ENCODE assay signal across 16 cellular contexts in genomic region chr7:88141025-88141424, GRCh38.
DNase-seq lines count a peak whose midpoint lies in the region; ATAC-seq, FAIRE-seq and TF ChIP-seq lines count a peak whose summit lies in the region.
"Had no signal": no experiment of that assay in that cellular context is flagged by ENCODE, and none has a peak within 500 bp of the region (broad histone marks: within the 10 kb centered on the region; RNA-seq: fewer than 3 reads in every experiment).

No MANE protein-coding gene starts in this region.

- H3K9me3 ChIP-seq in T-helper 17 cell (ENCODE audit: control insufficient read depth, low read length, poor library complexity, severe bottlenecking) = no peaks in the 10 kb centered on the region
- H3K9me3 ChIP-seq in kidney (ENCODE audit: control insufficient read depth in 1 of 2, low read length in 2 of 2) = no peaks in the 10 kb centered on the region
- H3K9me3 ChIP-seq in thyroid gland = no peaks in the 10 kb centered on the region
- H3K9me3 ChIP-seq: BLaER1 treated with 17β-estradiol and CSF1 and Interleukin-3, amounts not matched to agents 10 nM and 100 nM had no signal

- H3K27ac Mint-ChIP-seq in T-helper 17 cell = peak overlapping the region; percentile 75

- H3K27ac ChIP-seq in kidney (ENCODE audit: low read depth in 2 of 2, low read length in 2 of 2) = peak overlapping the region; percentile 45 to 81
- peak overlapping the region in 2 of 3 donors; percentile 36 to 60 for H3K27ac ChIP-seq in thyroid gland
- H3K27ac ChIP-seq: BLaER1 treated with 17β-estradiol and CSF1 and Interleukin-3, amounts not matched to agents 10 nM and 100 nM; brain microvascular endothelial cell had no signal

- H3K36me3 Mint-ChIP-seq in T-helper 17 cell (ENCODE audit: low read depth) = no peaks in the 10 kb centered on the region

- intact Hi-C loops in kidney (cut with DNase I) = no loop called here
- intact Hi-C loops in thyroid gland (cut with DNase I) = no loop called here

- H3K4me1 ChIP-seq in kidney (ENCODE audit: control insufficient read depth in 1 of 2, insufficient read depth in 1 of 2, low read depth in 1 of 2, low read length in 2 of 2) (peaks cover 6 to 21% of the 10 kb centered on the region in 2 donors), thyroid gland (peaks cover 8 to 11% of the 10 kb centered on the region in 2 donors)

- no peaks in the 10 kb centered on the region for H3K27me3 ChIP-seq in thyroid gland
- H3K27me3 ChIP-seq: BLaER1 treated with 17β-estradiol and CSF1 and Interleukin-3, amounts not matched to agents 10 nM and 100 nM; brain microvascular endothelial cell had no signal

- H3K27me3 Mint-ChIP-seq in T-helper 17 cell = no peaks in the 10 kb centered on the region

- no peaks in the 10 kb centered on the region for H3K4me1 Mint-ChIP-seq in T-helper 17 cell

- no peak overlapping the region for H3K4me3 Mint-ChIP-seq in T-helper 17 cell

- H3K4me3 ChIP-seq in kidney (ENCODE audit: low read length in 2 of 2) (no peak overlapping the region), thyroid gland (replicated peaks in 1 of 3) (no peak overlapping the region)
- H3K4me3 ChIP-seq: BLaER1 treated with 17β-estradiol and CSF1 and Interleukin-3, amounts not matched to agents 10 nM and 100 nM had no signal

- H3K36me3 ChIP-seq in kidney (ENCODE audit: control insufficient read depth in 1 of 2, insufficient read depth in 2 of 2, low read length in 2 of 2) = no peaks in the 10 kb centered on the region
- no peaks in the 10 kb centered on the region for H3K36me3 ChIP-seq in thyroid gland
- H3K36me3 ChIP-seq: brain microvascular endothelial cell had no signal

- in situ Hi-C loops in KBM-7 (cut with MboI; ENCODE audit: low pct_unique_long_range_greater_than_20kb, low sequenced_read_pairs) = no loop called here

- TF ChIP-seq CTCF in kidney (IDR thresholded peaks at IDR 0.05; ENCODE audit: borderline replicate concordance, extremely low read depth, insufficient read depth) (no peak), thyroid gland (IDR thresholded peaks at IDR 0.05) (no peak)

- H3K9ac ChIP-seq in kidney (ENCODE audit: low read length in 2 of 2) = no peak overlapping the region
- H3K9ac ChIP-seq: BLaER1 treated with 17β-estradiol and CSF1 and Interleukin-3, amounts not matched to agents 10 nM and 100 nM had no signal

- ATAC-seq in T-helper 17 cell (no peak), HG03565 (IDR thresholded peaks at IDR 0.05; ENCODE audit: unreplicated experiment) (no peak), HG02642 (IDR thresholded peaks at IDR 0.05; ENCODE audit: poor library complexity, unreplicated experiment) (no peak)

- peak; percentile 77 for FAIRE-seq in kidney (lab: Jason Lieb, UNC)

- DNase-seq in KBM-7 (peak; percentile 39), T-helper 17 cell (no peak), kidney (no peak), thyroid gland (peak; percentile 55 to 67), GDM1 (lab: John Stamatoyannopoulos, UW) (no peak)
- DNase-seq: brain microvascular endothelial cell; EL; IMR-90; NCI-H1694; NCI-H524; retina; stimulated activated CD4-positive, alpha-beta T cell treated with anti-CD3 and anti-CD28 coated beads, Interleukin-1b, Interleukin-23, amount 100 ng/mL, for 48 hours; stimulated activated CD8-positive, alpha-beta memory T cell treated with anti-CD3 and anti-CD28 coated beads, Interleukin-4, amount 100 ng/mL, for 48 hours had no signal

- no peak for TF ChIP-seq POLR2A in thyroid gland (IDR thresholded peaks at IDR 0.05)

- 13 to 23% methylated on average over 2 of the region's 2 CpGs for WGBS in thyroid gland, 2 donors

Comparison
In these comparisons a context has a peak if more than half of its experiments do, and no peak if none do; other contexts are left out.
1. DNase-seq: peak in KBM-7 (single experiment) and thyroid gland (2 of 2); none in T-helper 17 cell (0 of 3), kidney (single experiment) and GDM1 (single experiment).